Comparison of ENCODE assay signal across 8 cellular contexts in genomic region chr2:16608661-16609643, GRCh38. TPM values are rescaled to one million over a fixed set of nuclear protein-coding genes. Genes with fewer than 3 reads are reported as not detected.
DNase-seq lines count a peak whose midpoint lies in the region; ATAC-seq and TF ChIP-seq lines count a peak whose summit lies in the region.

No MANE protein-coding gene starts in this region.

- TF ChIP-seq CTCF in left lung (IDR thresholded peaks at IDR 0.05), result peak; percentile 93 to 97

- H3K27ac ChIP-seq in left lung, result peak overlapping the region; percentile 28 to 51

- H3K4me1 Mint-ChIP-seq in activated CD4-positive, alpha-beta T cell treated with anti-CD3 and anti-CD28 coated beads for 36 hours, result peaks cover 6% of the 10 kb centered on the region

- no peaks in the 10 kb centered on the region for H3K9me3 Mint-ChIP-seq in activated CD4-positive, alpha-beta T cell treated with anti-CD3 and anti-CD28 coated beads for 36 hours (ENCODE audit: low read depth)

- CTCF ChIA-PET in activated CD4-positive, alpha-beta T cell treated with anti-CD3 and anti-CD28 coated beads for 36 hours (lab: Charles Lee), result interaction anchor here (0.6 to 1.9 kb wide), 25 partner anchors 9 to 1261 kb away, joined by 3 to 19 read pairs (median 4); partner anchors contain the start of gene MYCN

- POLR2A ChIA-PET in activated CD4-positive, alpha-beta T cell treated with anti-CD3 and anti-CD28 coated beads for 36 hours (lab: Charles Lee), result no interaction called here

- H3K4me3 ChIP-seq in left lung, result peak overlapping the region; percentile 30 to 35

- no peaks in the 10 kb centered on the region for H3K27me3 ChIP-seq in left lung

- no peaks in the 10 kb centered on the region for H3K9me3 ChIP-seq in left lung

- H3K36me3 ChIP-seq in left lung, result peaks cover 0 to 9% of the 10 kb centered on the region in 2 donors

- H3K4me3 Mint-ChIP-seq in activated CD4-positive, alpha-beta T cell treated with anti-CD3 and anti-CD28 coated beads for 36 hours, result peak overlapping the region; percentile 74

- DNase-seq in AML-193 (lab: John Stamatoyannopoulos, UW) (peak; percentile 66 to 70), NCI-H226 (peak; percentile 69), dedifferentiated amniotic fluid mesenchymal stem cell (ENCODE audit: extremely low spot score) (peak; percentile 71), left lung (peak; percentile 82 to 92)
- peak; percentile 92 for DNase-seq in activated CD4-positive, alpha-beta T cell treated with anti-CD3 and anti-CD28 coated beads for 36 hours
- DNase-seq in stimulated activated CD4-positive, alpha-beta T cell treated with anti-CD3 and anti-CD28 coated beads, Interleukin-2, amount 100 ng/mL, for 48 hours, result peak; percentile 89 to 93

- intact Hi-C loops in activated CD4-positive, alpha-beta T cell treated with anti-CD3 and anti-CD28 coated beads for 36 hours (cut with DNase I, micrococcal nuclease), result loop anchor here (1.0 to 2.0 kb wide), 9 partner anchors 56 to 972 kb away; partner anchors contain the start of gene MYCN (in 1 of the 2)
- intact Hi-C loops in left lung (cut with DNase I), result loop anchor here in 1 of 2 donors (10.0 kb wide), 2 partner anchors 54 to 664 kb away; partner anchors contain the start of gene MYCN

- peaks cover 5 to 30% of the 10 kb centered on the region in 2 donors for H3K4me1 ChIP-seq in left lung

- peak overlapping the region; percentile 65 for H3K27ac Mint-ChIP-seq in activated CD4-positive, alpha-beta T cell treated with anti-CD3 and anti-CD28 coated beads for 36 hours

- peak; percentile 93 for ATAC-seq in GM18909 (IDR thresholded peaks at IDR 0.05; ENCODE audit: poor library complexity, unreplicated experiment)
- ATAC-seq in HG03196 (IDR thresholded peaks at IDR 0.05; ENCODE audit: unreplicated experiment), result peak; percentile 93
- ATAC-seq in activated CD4-positive, alpha-beta T cell treated with anti-CD3 and anti-CD28 coated beads for 36 hours, result peak; percentile 87
- peak; percentile 99 for ATAC-seq in left lung

- no peaks in the 10 kb centered on the region for H3K36me3 Mint-ChIP-seq in activated CD4-positive, alpha-beta T cell treated with anti-CD3 and anti-CD28 coated beads for 36 hours (ENCODE audit: low read depth)

- H3K27me3 Mint-ChIP-seq in activated CD4-positive, alpha-beta T cell treated with anti-CD3 and anti-CD28 coated beads for 36 hours, result no peaks in the 10 kb centered on the region

RNA-seq across cellular contexts. Expression of gene CYRIA, which starts 56.7 kb away (rescaled TPM):
- total RNA-seq in activated CD4-positive, alpha-beta T cell treated with anti-CD3 and anti-CD28 coated beads for 36 hours, result 1 to 10 TPM; 2.5 to 2.8 TPM
- total RNA-seq in left lung, result 10 to 100 TPM; 20.3 to 21.3 TPM

Comparison
In these comparisons a context has a peak if more than half of its experiments do, and no peak if none do; other contexts are left out.
1. Peak in every context shown above with its lines: DNase-seq, ATAC-seq, H3K4me3 ChIP-seq and H3K27ac ChIP-seq.
2. RNA of gene CYRIA, which starts 56.7 kb away (total RNA-seq): 20.3 to 21.3 TPM in left lung; 2.5 to 2.8 TPM in activated CD4-positive, alpha-beta T cell treated with anti-CD3 and anti-CD28 coated beads for 36 hours; every median in the first group is over 4 times any median in the second.